ENCODE assay signal across 1 cellular context in genomic region chr6:139649128-139649527, GRCh38.
TF ChIP-seq lines count a peak whose summit lies in the region.

No MANE protein-coding gene starts in this region.

TF ChIP-seq in K562, 482 proteins besides CTCF, POLR2A, EP300 and RAD21 (continued from another document):
- TF ChIP-seq RBM22 (IDR thresholded peaks at IDR 0.05; ENCODE audit: low read depth, low read length, poor library complexity, severe bottlenecking) (no peak), ZNF347 (CRISPR knock-in tag; IDR thresholded peaks at IDR 0.05; ENCODE audit: low read depth) (no peak), CREB5 (CRISPR knock-in tag; IDR thresholded peaks at IDR 0.05) (no peak), MEF2A (IDR thresholded peaks at IDR 0.05; ENCODE audit: control insufficient read depth, low read depth, low read length) (no peak), THRAP3 (IDR thresholded peaks at IDR 0.05; ENCODE audit: borderline replicate concordance) (0 out of 2 replicates have a peak, but pooled peaks have one; percentile 32), RFX5 (IDR thresholded peaks at IDR 0.05; ENCODE audit: low read depth, low read length) (no peak), ZBTB40 (IDR thresholded peaks at IDR 0.05) (peak; percentile 15; the same call in 1 of the 2 replicates), ZBTB40 (CRISPR knock-in tag; IDR thresholded peaks at IDR 0.05) (no peak), NCOR1 (IDR thresholded peaks at IDR 0.05) (no peak), SMC3 (conservative IDR thresholded peaks at IDR 0.05; ENCODE audit: insufficient read depth, low read depth, low read length) (no peak), GTF2E2 (tag; IDR thresholded peaks at IDR 0.05) (peak; percentile 15; the same call in 1 of the 2 replicates), FOS (IDR thresholded peaks at IDR 0.05; ENCODE audit: extremely low read depth, insufficient read length) (no peak), ZNF512 (tag; IDR thresholded peaks at IDR 0.05) (peak; percentile 91), CREB3L1 (IDR thresholded peaks at IDR 0.05; ENCODE audit: borderline replicate concordance, low read depth) (no peak), FOXP1 (CRISPR knock-in tag; IDR thresholded peaks at IDR 0.05) (no peak), MYNN (IDR thresholded peaks at IDR 0.05) (no peak), MYNN (CRISPR knock-in tag; IDR thresholded peaks at IDR 0.05) (no peak)
